Comparison of ENCODE assay signal across 2 cellular contexts in genomic region chr22:46502776-46503175, GRCh38.
TF ChIP-seq lines count a peak whose summit lies in the region.

No MANE protein-coding gene starts in this region.

TF ChIP-seq in SK-N-SH, 30 proteins besides CTCF, POLR2A, EP300 and RAD21 (continued from another document):
- TF ChIP-seq, protein P1, sequence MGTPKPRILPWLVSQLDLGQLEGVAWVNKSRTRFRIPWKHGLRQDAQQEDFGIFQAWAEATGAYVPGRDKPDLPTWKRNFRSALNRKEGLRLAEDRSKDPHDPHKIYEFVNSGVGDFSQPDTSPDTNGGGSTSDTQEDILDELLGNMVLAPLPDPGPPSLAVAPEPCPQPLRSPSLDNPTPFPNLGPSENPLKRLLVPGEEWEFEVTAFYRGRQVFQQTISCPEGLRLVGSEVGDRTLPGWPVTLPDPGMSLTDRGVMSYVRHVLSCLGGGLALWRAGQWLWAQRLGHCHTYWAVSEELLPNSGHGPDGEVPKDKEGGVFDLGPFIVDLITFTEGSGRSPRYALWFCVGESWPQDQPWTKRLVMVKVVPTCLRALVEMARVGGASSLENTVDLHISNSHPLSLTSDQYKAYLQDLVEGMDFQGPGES (IDR thresholded peaks at IDR 0.05; ENCODE audit: low read depth, low read length) = no peak

TF ChIP-seq in SK-N-SH treated with all-trans-retinoic acid at 6 μM for 48 hours, 23 proteins besides CTCF, POLR2A, EP300 and RAD21 (continued from another document):
- TF ChIP-seq POU6F1 (CRISPR knock-in tag; IDR thresholded peaks at IDR 0.05; ENCODE audit: borderline replicate concordance, low read depth) = no peak
- TF ChIP-seq RARB (CRISPR knock-in tag; IDR thresholded peaks at IDR 0.05) = no peak
- TF ChIP-seq GLIS3 (CRISPR knock-in tag; IDR thresholded peaks at IDR 0.05) = no peak
- TF ChIP-seq PPARA (CRISPR knock-in tag; IDR thresholded peaks at IDR 0.05; ENCODE audit: borderline replicate concordance) = no peak
- no peak for TF ChIP-seq ARNTL (CRISPR knock-in tag; IDR thresholded peaks at IDR 0.05; ENCODE audit: borderline replicate concordance, low read depth)
- no peak for TF ChIP-seq ZNF8 (CRISPR knock-in tag; IDR thresholded peaks at IDR 0.05)
- no peak for TF ChIP-seq TSHZ2 (CRISPR knock-in tag; IDR thresholded peaks at IDR 0.05)
- no peak for TF ChIP-seq TCF4 (CRISPR knock-in tag; IDR thresholded peaks at IDR 0.05; ENCODE audit: borderline replicate concordance)
- TF ChIP-seq SNAI2 (CRISPR knock-in tag; IDR thresholded peaks at IDR 0.05) = no peak
- no peak for TF ChIP-seq CSRNP3 (CRISPR knock-in tag; IDR thresholded peaks at IDR 0.05)
